In genomic region chr12:7497661-7498060, GRCh38 we compare ENCODE assay signal across 1 cellular context.
TF ChIP-seq lines count a peak whose summit lies in the region.

No MANE protein-coding gene starts in this region.

TF ChIP-seq in IMR-90, 13 proteins besides CTCF, POLR2A, EP300 and RAD21:
- TF ChIP-seq MAFK (IDR thresholded peaks at IDR 0.05; ENCODE audit: low read depth, low read length): no peak
- TF ChIP-seq, protein P1, sequence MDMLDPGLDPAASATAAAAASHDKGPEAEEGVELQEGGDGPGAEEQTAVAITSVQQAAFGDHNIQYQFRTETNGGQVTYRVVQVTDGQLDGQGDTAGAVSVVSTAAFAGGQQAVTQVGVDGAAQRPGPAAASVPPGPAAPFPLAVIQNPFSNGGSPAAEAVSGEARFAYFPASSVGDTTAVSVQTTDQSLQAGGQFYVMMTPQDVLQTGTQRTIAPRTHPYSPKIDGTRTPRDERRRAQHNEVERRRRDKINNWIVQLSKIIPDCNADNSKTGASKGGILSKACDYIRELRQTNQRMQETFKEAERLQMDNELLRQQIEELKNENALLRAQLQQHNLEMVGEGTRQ (IDR thresholded peaks at IDR 0.05; ENCODE audit: low read depth, low read length): no peak
- no peak for TF ChIP-seq FOS (IDR thresholded peaks at IDR 0.05; ENCODE audit: low read depth, low read length)
- TF ChIP-seq SMC3 (IDR thresholded peaks at IDR 0.05; ENCODE audit: low read depth, low read length): no peak
- TF ChIP-seq RFX5 (IDR thresholded peaks at IDR 0.05; ENCODE audit: low read depth, low read length): no peak
TF ChIP-seq in IMR-90: peak in this region for 0.
